8 cellular contexts compared by ENCODE assay signal in the genomic region with DNA sequence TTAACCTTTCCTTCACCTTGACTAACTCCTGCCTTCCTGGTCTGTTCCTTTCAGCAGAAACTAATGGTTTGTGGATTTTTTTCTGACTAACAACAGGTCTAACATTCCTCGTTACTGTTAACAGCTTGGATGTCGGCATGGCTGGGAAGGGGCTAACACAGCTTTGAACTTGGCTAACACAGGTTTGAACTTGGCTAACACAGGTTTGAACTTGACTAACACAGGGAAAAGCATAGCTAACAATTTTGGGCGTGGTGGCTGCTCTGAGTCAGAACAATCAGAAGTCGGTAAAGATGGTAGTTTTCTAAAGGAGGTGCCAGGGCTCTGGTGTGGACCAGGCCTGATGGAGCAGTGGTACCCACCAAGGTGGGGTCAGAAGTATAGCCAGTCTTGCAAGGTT. TPM values are rescaled to one million over a fixed set of nuclear protein-coding genes. Genes with fewer than 3 reads are reported as not detected.
A peak's percentile ranks its signal among the peaks of the same experiment; 100 is the strongest.
DNase-seq lines count a peak whose midpoint lies in the region; ATAC-seq and TF ChIP-seq lines count a peak whose summit lies in the region.

No MANE protein-coding gene starts in this region.

- BruUV-seq in IMR-90 (replicated peaks; lab: Mats Ljungman, UMichigan) = TSS peak; percentile 57

- no peak overlapping the region for H2BK20ac ChIP-seq in IMR-90 (ENCODE audit: low read depth, low read length)

- TF ChIP-seq CTCF in IMR-90 (conservative IDR thresholded peaks at IDR 0.05; ENCODE audit: low read depth, low read length) = no peak
- TF ChIP-seq CTCF in fibroblast of the aortic adventitia (IDR thresholded peaks at IDR 0.05; ENCODE audit: insufficient read depth, low read length) = no peak

- H4K5ac ChIP-seq in IMR-90 (ENCODE audit: low read depth, low read length) = peak overlapping the region; percentile 84

- POLR2A ChIA-PET in IMR-90 (lab: Charles Lee; ENCODE audit: unreplicated experiment) = interaction anchor here (0.6 kb wide), 1 partner anchor 8 kb away, joined by 3 read pairs; no protein-coding TSS in a partner anchor

- peaks cover 10% of the 10 kb centered on the region for H3K4me1 ChIP-seq in IMR-90 (ENCODE audit: control insufficient read depth, insufficient read depth, low read length)

- peak overlapping the region; percentile 95 for H3K56ac ChIP-seq in IMR-90 (ENCODE audit: extremely low read depth, insufficient read depth, low read length)

- H4K91ac ChIP-seq in IMR-90 (ENCODE audit: insufficient read depth, low read depth, low read length) = peak overlapping the region; percentile 97

- no peak for TF ChIP-seq RAD21 in IMR-90 (IDR thresholded peaks at IDR 0.05; ENCODE audit: low read length)

- no peaks in the 10 kb centered on the region for H3K27me3 ChIP-seq in IMR-90 (ENCODE audit: control insufficient read depth, insufficient read depth, low read length)

- no peaks in the 10 kb centered on the region for H3K36me3 ChIP-seq in IMR-90 (ENCODE audit: control insufficient read depth, insufficient read depth, low read length)

- no peak for DNase-seq in IMR-90
- peak; percentile 32 for DNase-seq in activated T-cell treated with anti-CD3 and anti-CD28 coated beads for 4 hours
- peak; percentile 57 for DNase-seq in fibroblast of the aortic adventitia (ENCODE audit: low read depth)
- DNase-seq in skeletal muscle cell (ENCODE audit: low read depth) = no peak
- DNase-seq in NCI-H510A (lab: John Stamatoyannopoulos, UW) = no peak

- dilution Hi-C loops in IMR-90 (cut with HindIII; ENCODE audit: low sequenced_read_pairs, unreplicated experiment) = no loop called here

- H2BK5ac ChIP-seq in IMR-90 (ENCODE audit: low read depth, low read length, poor library complexity, severe bottlenecking) = peak overlapping the region; percentile 85

- H3K14ac ChIP-seq in IMR-90 (replicated peaks; ENCODE audit: low read depth, low read length) = peak overlapping the region; percentile 93

- in situ Hi-C loops in IMR-90 (cut with MboI; ENCODE audit: low sequenced_read_pairs) = no loop called here

- H3K4me3 ChIP-seq in IMR-90 (ENCODE audit: insufficient read depth, low read depth, low read length) = peak overlapping the region; percentile 73
- H3K4me3 ChIP-seq in fibroblast of the aortic adventitia (ENCODE audit: low read depth, low read length) = peak overlapping the region; percentile 79
- peak overlapping the region; percentile 88 for H3K4me3 ChIP-seq in skeletal muscle cell (ENCODE audit: low read depth, low read length)

- peak overlapping the region; percentile 40 for H3K18ac ChIP-seq in IMR-90 (ENCODE audit: low read depth, low read length)

- H2AK9ac ChIP-seq in IMR-90 (replicated peaks; ENCODE audit: low read depth, low read length, poor library complexity) = peak overlapping the region; percentile 100

- H3K4me2 ChIP-seq in IMR-90 (ENCODE audit: low read depth, low read length) = peak overlapping the region; percentile 99

- peak overlapping the region; percentile 72 to 98 for H4K8ac ChIP-seq in IMR-90 (ENCODE audit: low read depth in 2 of 2, low read length in 2 of 2)

- H4K20me1 ChIP-seq in IMR-90 (ENCODE audit: insufficient read depth, low read length) = 0 out of 2 replicates have a peak, but pooled peaks cover 3% of the 10 kb centered on the region

- H2AK5ac ChIP-seq in IMR-90 (ENCODE audit: low read depth, low read length) = peak overlapping the region; percentile 69

- H3K9me3 ChIP-seq in IMR-90 (ENCODE audit: control insufficient read depth, insufficient read depth, low read length) = no peaks in the 10 kb centered on the region

- H3K4ac ChIP-seq in IMR-90 (ENCODE audit: low read depth, low read length) = peak overlapping the region; percentile 95

- H3K9me1 ChIP-seq in IMR-90 (ENCODE audit: insufficient read depth, low read length) = peaks cover 23% of the 10 kb centered on the region

- peak overlapping the region; percentile 56; the same call in 1 of the 2 replicates for H2BK120ac ChIP-seq in IMR-90 (ENCODE audit: low read depth, low read length)

- CTCF ChIA-PET in IMR-90 (lab: Yijun Ruan, JAX) = interaction anchor here (0.6 kb wide), 1 partner anchor 187 kb away, joined by 3 read pairs; no protein-coding TSS in a partner anchor

- peak overlapping the region; percentile 81 for H3K23ac ChIP-seq in IMR-90 (ENCODE audit: low read depth, low read length)

- peak overlapping the region; percentile 90 for H3K9ac ChIP-seq in IMR-90 (ENCODE audit: low read depth, low read length)

- TF ChIP-seq POLR2A in IMR-90 (IDR thresholded peaks at IDR 0.05; ENCODE audit: low read depth, low read length) = no peak

- 0 out of 3 replicates have a peak overlapping the region, but pooled peaks have one; percentile 9 for H2BK15ac ChIP-seq in IMR-90 (ENCODE audit: low read depth, low read length)

- peaks cover 24 to 46% of the 10 kb centered on the region in 2 experiments for H3K79me1 ChIP-seq in IMR-90 (ENCODE audit: low read depth in 1 of 2, low read length in 2 of 2)

- 40% methylated on average over 1 of the region's 4 CpGs; no CpG with 5 or more reads in 1 of the 2 experiments for WGBS in IMR-90 (ENCODE audit: extremely low coverage in 2 of 2, insufficient read length in 1 of 2), 2 experiments

- intact Hi-C loops in IMR-90 (cut with micrococcal nuclease) = loop anchor here (10.0 kb wide), 3 partner anchors 221 to 441 kb away; no protein-coding TSS in a partner anchor

- ATAC-seq in IMR-90 (ENCODE audit: low read depth) = no peak; the same call in 1 of the 2 replicates
- ATAC-seq in GM18502 (IDR thresholded peaks at IDR 0.05; ENCODE audit: poor library complexity, unreplicated experiment) = no peak
- no peak for ATAC-seq in HG03159 (IDR thresholded peaks at IDR 0.05; ENCODE audit: unreplicated experiment)
- ATAC-seq in HG02763 (IDR thresholded peaks at IDR 0.05; ENCODE audit: unreplicated experiment) = no peak

- H3K27ac ChIP-seq in IMR-90 (ENCODE audit: insufficient read depth, low read length) = peak overlapping the region; percentile 92

- H2AFZ ChIP-seq in IMR-90 (replicated peaks; ENCODE audit: low read length, poor library complexity) = peak overlapping the region; percentile 93

TF ChIP-seq in IMR-90, 13 proteins besides CTCF, POLR2A, EP300 and RAD21:
- TF ChIP-seq NFE2L2 (IDR thresholded peaks at IDR 0.05; ENCODE audit: low read depth, low read length) (no peak), BHLHE40 (IDR thresholded peaks at IDR 0.05; ENCODE audit: low read depth, low read length) (no peak), RFX5 (IDR thresholded peaks at IDR 0.05; ENCODE audit: low read depth, low read length) (no peak), CHD1 (IDR thresholded peaks at IDR 0.05; ENCODE audit: low read depth, low read length) (no peak), MXI1 (IDR thresholded peaks at IDR 0.05; ENCODE audit: borderline replicate concordance, low read depth, low read length) (no peak), RCOR1 (IDR thresholded peaks at IDR 0.05; ENCODE audit: insufficient replicate concordance, low read length) (no peak), MAZ (IDR thresholded peaks at IDR 0.05; ENCODE audit: borderline replicate concordance, low read depth, low read length) (no peak), MAFK (IDR thresholded peaks at IDR 0.05; ENCODE audit: low read depth, low read length) (no peak), USF2 (IDR thresholded peaks at IDR 0.05; ENCODE audit: low read depth, low read length) (no peak), SMC3 (IDR thresholded peaks at IDR 0.05; ENCODE audit: low read depth, low read length) (no peak), FOS (IDR thresholded peaks at IDR 0.05; ENCODE audit: low read depth, low read length) (no peak), CEBPB (IDR thresholded peaks at IDR 0.05; ENCODE audit: low read depth, low read length) (no peak)
- TF ChIP-seq, protein P1, sequence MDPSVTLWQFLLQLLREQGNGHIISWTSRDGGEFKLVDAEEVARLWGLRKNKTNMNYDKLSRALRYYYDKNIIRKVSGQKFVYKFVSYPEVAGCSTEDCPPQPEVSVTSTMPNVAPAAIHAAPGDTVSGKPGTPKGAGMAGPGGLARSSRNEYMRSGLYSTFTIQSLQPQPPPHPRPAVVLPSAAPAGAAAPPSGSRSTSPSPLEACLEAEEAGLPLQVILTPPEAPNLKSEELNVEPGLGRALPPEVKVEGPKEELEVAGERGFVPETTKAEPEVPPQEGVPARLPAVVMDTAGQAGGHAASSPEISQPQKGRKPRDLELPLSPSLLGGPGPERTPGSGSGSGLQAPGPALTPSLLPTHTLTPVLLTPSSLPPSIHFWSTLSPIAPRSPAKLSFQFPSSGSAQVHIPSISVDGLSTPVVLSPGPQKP (IDR thresholded peaks at IDR 0.05; ENCODE audit: borderline replicate concordance, low read depth, low read length) = no peak

RNA-seq across cellular contexts. Expression of gene MIAT, which starts 16.1 kb away (rescaled TPM):
- 0.54 and 1.1 TPM in 2 replicates for total RNA-seq in IMR-90 (2012; rRNA removed)
- 0.29 and 0.65 TPM in 2 replicates for polyA plus RNA-seq in IMR-90 (2012; rRNA removed)
- polyA plus RNA-seq in IMR-90 (2012; cell fraction: cytosol; rRNA removed) = 0.03 and 0.09 TPM in 2 replicates
- 2.9 and 11.6 TPM in 2 replicates for polyA plus RNA-seq in IMR-90 (2012; cell fraction: nucleus; rRNA removed; ENCODE audit: low replicate concordance)
- 0.72 and 2.0 TPM in 2 replicates for total RNA-seq in fibroblast of the aortic adventitia (ENCODE audit: low replicate concordance)

RNA-seq across cellular contexts. Expression of gene CRYBA4, which starts 51.7 kb away (rescaled TPM):
- not detected in 2 replicates for total RNA-seq in IMR-90 (2012; rRNA removed)
- polyA plus RNA-seq in IMR-90 (2012; rRNA removed) = not detected in 2 replicates
- polyA plus RNA-seq in IMR-90 (2012; cell fraction: cytosol; rRNA removed) = not detected in 2 replicates
- polyA plus RNA-seq in IMR-90 (2012; cell fraction: nucleus; rRNA removed; ENCODE audit: low replicate concordance) = not detected in 2 replicates
- total RNA-seq in fibroblast of the aortic adventitia (ENCODE audit: low replicate concordance) = not detected in 2 replicates

RNA-seq across cellular contexts. Expression of gene CRYBB1, which starts 55.7 kb away (rescaled TPM):
- total RNA-seq in IMR-90 (2012; rRNA removed) (not detected in 2 replicates), fibroblast of the aortic adventitia (ENCODE audit: low replicate concordance) (not detected in 2 replicates)
- polyA plus RNA-seq in IMR-90 (2012; rRNA removed) = not detected in 2 replicates
- not detected in 2 replicates for polyA plus RNA-seq in IMR-90 (2012; cell fraction: cytosol; rRNA removed)
- polyA plus RNA-seq in IMR-90 (2012; cell fraction: nucleus; rRNA removed; ENCODE audit: low replicate concordance) = not detected in 2 replicates

Comparison
In these comparisons a context has a peak if more than half of its experiments do, and no peak if none do; other contexts are left out.
1. DNase-seq: peak in activated T-cell treated with anti-CD3 and anti-CD28 coated beads for 4 hours (single experiment) and fibroblast of the aortic adventitia (single experiment); none in IMR-90 (single experiment), skeletal muscle cell (single experiment) and NCI-H510A (single experiment).
2. Peak in every context shown above with its lines, with median percentiles within 50 percentile points of each other: H3K4me3 ChIP-seq.